ENCODE assay signal across 1 cellular context in genomic region chr16:78591682-78592103, GRCh38.
TF ChIP-seq lines count a peak whose summit lies in the region.

No MANE protein-coding gene starts in this region.

TF ChIP-seq in HepG2, 621 proteins besides CTCF, POLR2A, EP300 and RAD21 (continued from another document):
- 0 out of 2 replicates have a peak, but pooled peaks have one; percentile 15 for TF ChIP-seq ARID5B (CRISPR knock-in tag; IDR thresholded peaks at IDR 0.05)
- TF ChIP-seq AHDC1 (CRISPR knock-in tag; IDR thresholded peaks at IDR 0.05; ENCODE audit: borderline replicate concordance) = 0 out of 2 replicates have a peak, but pooled peaks have one; percentile 40
- peak; percentile 51; the same call in 1 of the 2 replicates for TF ChIP-seq ZNF292 (CRISPR knock-in tag; IDR thresholded peaks at IDR 0.05; ENCODE audit: borderline replicate concordance, low read depth)
- TF ChIP-seq HNF4G (IDR thresholded peaks at IDR 0.05; ENCODE audit: borderline replicate concordance, low read depth, low read length) = peak; percentile 3; the same call in 1 of the 2 replicates
- no peak for TF ChIP-seq HNF4G (CRISPR knock-in tag; IDR thresholded peaks at IDR 0.05; ENCODE audit: borderline replicate concordance, low read depth)
- peak; percentile 94 for TF ChIP-seq KAT2B (IDR thresholded peaks at IDR 0.05; ENCODE audit: borderline replicate concordance, low read depth, low read length)
- TF ChIP-seq PAXIP1 (CRISPR knock-in tag; conservative IDR thresholded peaks at IDR 0.05) = 0 out of 2 replicates have a peak, but pooled peaks have one; percentile 29
- TF ChIP-seq CEBPG (CRISPR knock-in tag; IDR thresholded peaks at IDR 0.05) = peak; percentile 45
- TF ChIP-seq DDIT3 (CRISPR knock-in tag; IDR thresholded peaks at IDR 0.05) = no peak
- peak; percentile 52; the same call in 1 of the 2 replicates for TF ChIP-seq POGZ (CRISPR knock-in tag; IDR thresholded peaks at IDR 0.05)
- 0 out of 2 replicates have a peak, but pooled peaks have one; percentile 28 for TF ChIP-seq ZNF264 (CRISPR knock-in tag; IDR thresholded peaks at IDR 0.05)
- no peak for TF ChIP-seq MYPOP (CRISPR knock-in tag; IDR thresholded peaks at IDR 0.05)
- TF ChIP-seq NCOA2 (CRISPR knock-in tag; IDR thresholded peaks at IDR 0.05) = 0 out of 2 replicates have a peak, but pooled peaks have one; percentile 28
- TF ChIP-seq HOXA3 (CRISPR knock-in tag; IDR thresholded peaks at IDR 0.05) = peak; percentile 53; the same call in 1 of the 2 replicates
- no peak for TF ChIP-seq HMG20B (CRISPR knock-in tag; conservative IDR thresholded peaks at IDR 0.05)
- TF ChIP-seq BCL6 (CRISPR knock-in tag; IDR thresholded peaks at IDR 0.05) = peak; percentile 46; the same call in 1 of the 2 replicates
- TF ChIP-seq ONECUT2 (CRISPR knock-in tag; IDR thresholded peaks at IDR 0.05) = peak; percentile 87
- no peak for TF ChIP-seq HMGA1 (CRISPR knock-in tag; conservative IDR thresholded peaks at IDR 0.05)
- 0 out of 2 replicates have a peak, but pooled peaks have one; percentile 26 for TF ChIP-seq ISL2 (CRISPR knock-in tag; IDR thresholded peaks at IDR 0.05)
- TF ChIP-seq THAP11 (CRISPR knock-in tag; IDR thresholded peaks at IDR 0.05) = no peak
- TF ChIP-seq ZNF576 (CRISPR knock-in tag; IDR thresholded peaks at IDR 0.05) = no peak
- no peak for TF ChIP-seq MYNN (CRISPR knock-in tag; IDR thresholded peaks at IDR 0.05; ENCODE audit: low read depth)
- no peak for TF ChIP-seq MBNL3 (CRISPR knock-in tag; conservative IDR thresholded peaks at IDR 0.05)
- no peak for TF ChIP-seq FOXC1 (CRISPR knock-in tag; IDR thresholded peaks at IDR 0.05; ENCODE audit: borderline replicate concordance)
- peak; percentile 57; the same call in 1 of the 2 replicates for TF ChIP-seq FOXP4 (CRISPR knock-in tag; IDR thresholded peaks at IDR 0.05)
- TF ChIP-seq ZNF460 (CRISPR knock-in tag; IDR thresholded peaks at IDR 0.05; ENCODE audit: borderline replicate concordance) = no peak
- TF ChIP-seq ZSCAN29 (CRISPR knock-in tag; conservative IDR thresholded peaks at IDR 0.05) = no peak
- peak; percentile 81; the same call in 1 of the 2 replicates for TF ChIP-seq ZHX1 (CRISPR knock-in tag; IDR thresholded peaks at IDR 0.05; ENCODE audit: low read depth)
- no peak for TF ChIP-seq TCF7L2 (IDR thresholded peaks at IDR 0.05; ENCODE audit: low read depth, low read length)
- TF ChIP-seq DMTF1 (CRISPR knock-in tag; IDR thresholded peaks at IDR 0.05) = no peak
- TF ChIP-seq RXRB (CRISPR knock-in tag; IDR thresholded peaks at IDR 0.05; ENCODE audit: borderline replicate concordance) = peak; percentile 20; the same call in 1 of the 2 replicates
- no peak for TF ChIP-seq RFX5 (IDR thresholded peaks at IDR 0.05; ENCODE audit: low read depth, low read length)
- peak; percentile 40; the same call in 1 of the 2 replicates for TF ChIP-seq FOXA3 (CRISPR knock-in tag; IDR thresholded peaks at IDR 0.05)
- TF ChIP-seq ZEB1 (IDR thresholded peaks at IDR 0.05; ENCODE audit: insufficient replicate concordance, low read depth) = no peak
TF ChIP-seq in HepG2: peak in this region for 26.
